Comparison of ENCODE assay signal across 8 cellular contexts in the genomic region with DNA sequence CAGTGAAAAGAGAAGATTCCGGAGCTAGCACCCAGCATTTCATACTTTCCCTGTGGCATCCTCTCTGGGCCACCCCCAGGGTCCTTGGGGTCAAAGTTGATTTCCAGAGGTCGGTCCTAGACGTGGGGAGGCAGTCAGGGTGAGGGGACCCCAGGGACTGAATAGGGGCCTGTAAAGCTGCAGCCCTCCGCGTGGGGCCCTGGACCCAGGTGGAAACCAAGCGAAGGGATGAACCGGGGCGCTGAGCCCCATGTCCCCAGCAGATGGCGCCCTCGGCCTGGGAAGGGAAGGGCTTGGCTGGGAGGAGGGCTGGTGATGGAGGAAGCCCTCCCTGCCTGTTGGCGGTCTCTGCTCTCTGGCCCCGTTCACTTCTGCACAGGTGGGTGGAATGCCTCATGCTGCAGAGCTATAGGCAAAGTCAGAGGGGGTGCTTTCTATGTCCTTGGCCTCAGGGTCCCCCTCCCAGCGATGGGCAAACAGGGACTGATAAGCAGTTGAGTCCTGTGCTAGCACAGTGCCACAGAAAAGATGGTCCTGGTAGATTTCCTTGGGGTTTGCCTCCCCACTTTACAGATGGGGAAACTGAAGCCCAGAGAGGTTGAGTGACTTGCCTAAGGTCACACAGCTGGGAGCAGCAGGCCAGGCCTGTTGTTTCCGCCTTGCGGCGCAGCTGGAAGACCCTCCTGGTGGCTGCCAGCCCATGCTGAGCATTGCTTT.
A peak's percentile ranks its signal among the peaks of the same experiment; 100 is the strongest.
DNase-seq lines count a peak whose midpoint lies in the region; ATAC-seq, FAIRE-seq and TF ChIP-seq lines count a peak whose summit lies in the region.

No MANE protein-coding gene starts in this region.

- DNase-seq in Calu3: peak; percentile 91
- DNase-seq in HTR-8/SVneo (ENCODE audit: insufficient read length, low spot score): peak; percentile 91
- DNase-seq in RWPE1 (ENCODE audit: low spot score): peak; percentile 75
- DNase-seq in activated gamma-delta T cell treated with Interleukin-2 at 50 U/mL for 16 hours: peak; percentile 54
- DNase-seq in frontal cortex (ENCODE audit: low spot score in 2 of 2): peak; percentile 78 to 88
- DNase-seq in ovary: peak; percentile 52 to 84 (median 78)
- peak; percentile 75 for DNase-seq in transverse colon

- H3K36me3 ChIP-seq in ovary (no peaks in the 10 kb centered on the region), transverse colon (no peaks in the 10 kb centered on the region)

- H3K27ac ChIP-seq in RWPE1: no peak overlapping the region
- H3K27ac ChIP-seq in ovary: no peak overlapping the region
- no peak overlapping the region for H3K27ac ChIP-seq in transverse colon

- H3K27me3 ChIP-seq in ovary: no peaks in the 10 kb centered on the region
- H3K27me3 ChIP-seq in transverse colon: no peaks in the 10 kb centered on the region

- no peak overlapping the region for H3K4me3 Mint-ChIP-seq in Calu3 (ENCODE audit: low read depth, unreplicated experiment)

- CTCF ChIA-PET in Calu3 (lab: Charles Lee): interaction anchor here (1.0 to 2.0 kb wide), 5 partner anchors 20 to 443 kb away, joined by 3 to 5 read pairs (median 4); no protein-coding TSS in a partner anchor
- CTCF ChIA-PET in RWPE1 (lab: Yijun Ruan, JAX): interaction anchor here (0.5 to 1.7 kb wide), 15 partner anchors 11 to 712 kb away, joined by 3 to 6 read pairs (median 4); no protein-coding TSS in a partner anchor

- no peak for ATAC-seq in HG02610 (IDR thresholded peaks at IDR 0.05; ENCODE audit: unreplicated experiment)

- H3K9me3 ChIP-seq in ovary: no peaks in the 10 kb centered on the region
- H3K9me3 ChIP-seq in transverse colon: no peaks in the 10 kb centered on the region

- TF ChIP-seq POLR2A in ovary (IDR thresholded peaks at IDR 0.05) (no peak), transverse colon (IDR thresholded peaks at IDR 0.05) (no peak)

- H3K4me3 ChIP-seq in ovary (no peak overlapping the region), transverse colon (no peak overlapping the region)

- no peaks in the 10 kb centered on the region for H3K4me1 Mint-ChIP-seq in Calu3 (ENCODE audit: low read depth, unreplicated experiment)

- POLR2A ChIA-PET in RWPE1 (lab: Yijun Ruan, JAX; ENCODE audit: low non-redundant PET): no interaction called here

- no peak overlapping the region for H3K27ac Mint-ChIP-seq in Calu3 (ENCODE audit: unreplicated experiment)

- FAIRE-seq in HTR-8/SVneo (lab: Jason Lieb, UNC) (peak; percentile 92), frontal cortex (lab: Jason Lieb, UNC) (no peak)

- TF ChIP-seq EP300 in ovary (IDR thresholded peaks at IDR 0.05) (no peak), transverse colon (IDR thresholded peaks at IDR 0.05; ENCODE audit: low read depth) (no peak)

- H3K36me3 Mint-ChIP-seq in Calu3 (ENCODE audit: insufficient read depth, unreplicated experiment): no peaks in the 10 kb centered on the region

- H3K9me3 Mint-ChIP-seq in Calu3 (ENCODE audit: low read depth, unreplicated experiment): no peaks in the 10 kb centered on the region

- peaks cover 99% of the 10 kb centered on the region for H3K27me3 Mint-ChIP-seq in Calu3 (ENCODE audit: unreplicated experiment)

- peak; percentile 92 for TF ChIP-seq CTCF in Calu3 (IDR thresholded peaks at IDR 0.05; ENCODE audit: unreplicated experiment)
- TF ChIP-seq CTCF in RWPE1 (conservative IDR thresholded peaks at IDR 0.05; ENCODE audit: low read depth): peak; percentile 94
- peak; percentile 64 to 80 (median 79) for TF ChIP-seq CTCF in ovary (IDR thresholded peaks at IDR 0.05)
- peak; percentile 79 to 90 (median 88) for TF ChIP-seq CTCF in transverse colon (IDR thresholded peaks at IDR 0.05)

- intact Hi-C loops in Calu3 (cut with micrococcal nuclease; ENCODE audit: unreplicated experiment): no loop called here
- intact Hi-C loops in ovary (cut with DNase I): loop anchor here in 2 of 4 donors (2.0 to 10.0 kb wide), 2 partner anchors 339 to 443 kb away; partner anchors contain the start of gene GSE1 (in 1 of the 2)
- intact Hi-C loops in transverse colon (cut with DNase I; ENCODE audit: low total_unique reads): loop anchor here (10.0 kb wide), 1 partner anchor 439 kb away; no protein-coding TSS in a partner anchor

- peaks cover 7% of the 10 kb centered on the region for H3K4me1 ChIP-seq in ovary (ENCODE audit: insufficient read depth)
- H3K4me1 ChIP-seq in transverse colon: no peaks in the 10 kb centered on the region

- no TSS peak for BruUV-seq in Calu3 (replicated peaks; lab: Mats Ljungman, UMichigan)

- WGBS in ovary, 3 donors: 43 to 49% (median 46%) methylated on average over 15 to 16 of the region's 16 CpGs
- WGBS in transverse colon (ENCODE audit: low coverage in 1 of 2), 2 donors: 31% methylated on average over 16 of the region's 16 CpGs; no CpG with 5 or more reads in 1 of the 2 donors

- in situ Hi-C loops in transverse colon (cut with MboI; ENCODE audit: low pct_ligation_motif_present in 1 of 4, low pct_unique_long_range_greater_than_20kb in 1 of 4, low sequenced_read_pairs in 3 of 4): loop anchor here in 1 of 4 donors (25.0 kb wide), 1 partner anchor 437 kb away; no protein-coding TSS in a partner anchor
